ENCODE assay signal across 12 cellular contexts in the genomic region with DNA sequence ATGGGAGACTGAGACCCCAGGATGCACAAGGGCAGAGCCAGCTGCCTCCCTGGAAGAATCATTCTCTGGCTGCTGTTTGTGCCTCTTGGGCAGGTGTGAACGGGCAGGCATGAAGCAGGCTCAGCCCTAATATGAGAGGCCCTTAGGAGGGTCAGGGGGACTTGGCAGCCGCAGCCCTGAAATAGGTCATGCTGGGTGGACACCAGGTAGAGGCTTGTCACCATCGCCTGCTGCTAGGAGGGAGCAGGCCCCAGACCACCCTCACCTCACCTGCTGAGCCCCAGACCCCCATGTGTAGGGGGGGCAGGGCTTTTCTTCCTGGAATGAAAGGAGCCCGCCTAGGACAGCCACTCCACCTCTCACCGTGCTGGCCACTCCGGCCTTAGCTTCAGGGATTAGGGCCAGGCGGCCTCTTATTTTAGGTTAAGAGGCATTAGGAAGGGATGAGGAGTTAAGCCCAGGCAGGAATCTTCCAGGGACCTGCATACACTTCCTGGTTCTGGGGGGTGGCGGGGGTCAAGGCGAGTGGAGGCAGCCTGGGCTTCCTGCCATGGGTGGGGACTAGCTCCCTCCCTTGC.
A peak's percentile ranks its signal among the peaks of the same experiment; 100 is the strongest.
DNase-seq lines count a peak whose midpoint lies in the region; ATAC-seq and TF ChIP-seq lines count a peak whose summit lies in the region.
"Had no signal": no experiment of that assay in that cellular context is flagged by ENCODE, and none has a peak within 500 bp of the region (broad histone marks: within the 10 kb centered on the region; RNA-seq: fewer than 3 reads in every experiment).

No MANE protein-coding gene starts in this region.

- H4K20me1 ChIP-seq in IMR-90 (ENCODE audit: insufficient read depth, low read length): peaks cover 19% of the 10 kb centered on the region
- H4K20me1 ChIP-seq in neural progenitor cell (ENCODE audit: low read depth): peaks cover 21% of the 10 kb centered on the region

- H3K4ac ChIP-seq in IMR-90 (ENCODE audit: low read depth, low read length): no peak overlapping the region

- H3F3A ChIP-seq in neural progenitor cell (ENCODE audit: low read depth): peaks cover 7% of the 10 kb centered on the region

- no peak overlapping the region for H2BK5ac ChIP-seq in IMR-90 (ENCODE audit: low read depth, low read length, poor library complexity, severe bottlenecking)

- no peak overlapping the region for H2AK5ac ChIP-seq in IMR-90 (ENCODE audit: low read depth, low read length)

- H3K36me3 ChIP-seq in IMR-90 (ENCODE audit: control insufficient read depth, insufficient read depth, low read length) (peaks cover 90% of the 10 kb centered on the region), neural progenitor cell (no peaks in the 10 kb centered on the region)

- no peak overlapping the region for H3K56ac ChIP-seq in IMR-90 (ENCODE audit: extremely low read depth, insufficient read depth, low read length)

- H2BK20ac ChIP-seq in IMR-90 (ENCODE audit: low read depth, low read length): no peak overlapping the region

- 85% methylated on average over 4 of the region's 9 CpGs; no CpG with 5 or more reads in 1 of the 2 experiments for WGBS in IMR-90 (ENCODE audit: extremely low coverage in 2 of 2, insufficient read length in 1 of 2), 2 experiments

- no peaks in the 10 kb centered on the region for H3K9me3 ChIP-seq in CD4-positive, alpha-beta T cell (ENCODE audit: control insufficient read depth, low read length)
- H3K9me3 ChIP-seq in IMR-90 (ENCODE audit: control insufficient read depth, insufficient read depth, low read length) (no peaks in the 10 kb centered on the region), neural progenitor cell (ENCODE audit: low read depth) (no peaks in the 10 kb centered on the region)

- H3K9me1 ChIP-seq in IMR-90 (ENCODE audit: insufficient read depth, low read length): peaks cover 6% of the 10 kb centered on the region; the same call in 1 of the 2 replicates

- H3K27me3 Mint-ChIP-seq in CD4-positive, alpha-beta T cell: no peaks in the 10 kb centered on the region
- peaks cover 4% of the 10 kb centered on the region for H3K27me3 Mint-ChIP-seq in neural progenitor cell (ENCODE audit: insufficient read depth, low read depth)

- BruUV-seq in IMR-90 (replicated peaks; lab: Mats Ljungman, UMichigan): no TSS peak

- CTCF ChIA-PET in CD4-positive, alpha-beta T cell (lab: Charles Lee): interaction anchor here (0.7 kb wide), 1 partner anchor 328 kb away, joined by 3 read pairs; no protein-coding TSS in a partner anchor
- CTCF ChIA-PET in IMR-90 (lab: Yijun Ruan, JAX): no interaction called here

- H3K79me1 ChIP-seq in IMR-90 (ENCODE audit: low read depth in 1 of 2, low read length in 2 of 2): peaks cover 18 to 34% of the 10 kb centered on the region in 2 experiments

- no peak for TF ChIP-seq CTCF in CD4-positive, alpha-beta T cell (IDR thresholded peaks at IDR 0.05)
- TF ChIP-seq CTCF in IMR-90 (conservative IDR thresholded peaks at IDR 0.05; ENCODE audit: low read depth, low read length) (no peak), neural progenitor cell (IDR thresholded peaks at IDR 0.05) (no peak)

- no peak for DNase-seq in CD4-positive, alpha-beta T cell
- DNase-seq in IMR-90: no peak
- DNase-seq in neural progenitor cell (ENCODE audit: low spot score): peak; percentile 64
- DNase-seq in stimulated activated CD4-positive, alpha-beta T cell treated with anti-CD3 and anti-CD28 coated beads, Interleukin-12 subunit alpha, Interleukin-12 subunit beta, amount 100 ng/mL, for 4 hours: no peak
- DNase-seq in kidney tubule cell (ENCODE audit: low spot score): no peak
- no peak for DNase-seq in NCI-H2196 (lab: John Stamatoyannopoulos, UW; ENCODE audit: unreplicated experiment)
- no peak for DNase-seq in NCI-H69 (lab: John Stamatoyannopoulos, UW)
- DNase-seq: activated CD4-positive, alpha-beta T cell treated with anti-CD3 and anti-CD28 coated beads, Interleukin-2, amount 50 U/mL, for 4 hours; activated gamma-delta T cell treated with Interleukin-2 at 50 U/mL for 16 hours had no signal

- H4K91ac ChIP-seq in IMR-90 (ENCODE audit: insufficient read depth, low read depth, low read length): no peak overlapping the region

- H3K4me1 Mint-ChIP-seq in CD4-positive, alpha-beta T cell (ENCODE audit: low read depth): peaks cover 8% of the 10 kb centered on the region
- peaks cover 25% of the 10 kb centered on the region for H3K4me1 Mint-ChIP-seq in neural progenitor cell

- ATAC-seq in CD4-positive, alpha-beta T cell (ENCODE audit: poor library complexity): no peak
- ATAC-seq in IMR-90 (ENCODE audit: low read depth): no peak

- no peak overlapping the region for H2BK15ac ChIP-seq in IMR-90 (ENCODE audit: low read depth, low read length)

- H3K36me3 Mint-ChIP-seq in CD4-positive, alpha-beta T cell (ENCODE audit: low read depth): peaks cover 88% of the 10 kb centered on the region
- peaks cover 31% of the 10 kb centered on the region for H3K36me3 Mint-ChIP-seq in neural progenitor cell

- in situ Hi-C loops in IMR-90 (cut with MboI; ENCODE audit: low sequenced_read_pairs): no loop called here

- no peaks in the 10 kb centered on the region for H3K9me3 Mint-ChIP-seq in CD4-positive, alpha-beta T cell
- H3K9me3 Mint-ChIP-seq in neural progenitor cell: no peaks in the 10 kb centered on the region
- H3K9me3 Mint-ChIP-seq: T-helper 2 cell treated with Interferon-gamma antibody and Interleukin-4, amounts not matched to agents 5 μg/mL and 100 μg/mL, for 36 hours had no signal

- intact Hi-C loops in CD4-positive, alpha-beta T cell (cut with DNase I, micrococcal nuclease): no loop called here
- intact Hi-C loops in IMR-90 (cut with micrococcal nuclease): no loop called here

- peak overlapping the region; percentile 65 for H3K27ac Mint-ChIP-seq in CD4-positive, alpha-beta T cell
- H3K27ac Mint-ChIP-seq in neural progenitor cell: peak overlapping the region; percentile 97

- no peak overlapping the region for H4K8ac ChIP-seq in IMR-90 (ENCODE audit: low read depth in 2 of 2, low read length in 2 of 2)

- H3K4me3 ChIP-seq in IMR-90 (ENCODE audit: insufficient read depth, low read depth, low read length): no peak overlapping the region
- H3K4me3 ChIP-seq in neural progenitor cell: no peak overlapping the region
- H3K4me3 ChIP-seq: coronary artery had no signal

- H3K79me2 ChIP-seq in neural progenitor cell (ENCODE audit: low read depth): no peaks in the 10 kb centered on the region

- no peak overlapping the region for H2BK120ac ChIP-seq in IMR-90 (ENCODE audit: low read depth, low read length)

- TF ChIP-seq POLR2A in IMR-90 (IDR thresholded peaks at IDR 0.05; ENCODE audit: low read depth, low read length): no peak

- no peak overlapping the region for H3K18ac ChIP-seq in IMR-90 (ENCODE audit: low read depth, low read length)

- TF ChIP-seq RAD21 in IMR-90 (IDR thresholded peaks at IDR 0.05; ENCODE audit: low read length): no peak

- H3K4me3 Mint-ChIP-seq in CD4-positive, alpha-beta T cell: no peak overlapping the region
- no peak overlapping the region for H3K4me3 Mint-ChIP-seq in neural progenitor cell
- H3K4me3 Mint-ChIP-seq: T-helper 2 cell treated with Interferon-gamma antibody and Interleukin-4, amounts not matched to agents 5 μg/mL and 100 μg/mL, for 36 hours had no signal

- peak overlapping the region; percentile 2 for H2AFZ ChIP-seq in IMR-90 (replicated peaks; ENCODE audit: low read length, poor library complexity)
- no peak overlapping the region for H2AFZ ChIP-seq in neural progenitor cell (replicated peaks)

- H3K27ac ChIP-seq in CD4-positive, alpha-beta T cell (ENCODE audit: low read depth, low read length): no peak overlapping the region
- H3K27ac ChIP-seq in IMR-90 (ENCODE audit: insufficient read depth, low read length): no peak overlapping the region
- peak overlapping the region; percentile 61 for H3K27ac ChIP-seq in cingulate gyrus (ENCODE audit: low read depth, low read length)
- H3K27ac ChIP-seq in neural progenitor cell: peak overlapping the region; percentile 79

- no peaks in the 10 kb centered on the region for H3K27me3 ChIP-seq in CD4-positive, alpha-beta T cell (ENCODE audit: control insufficient read depth, insufficient read depth, low read length)
- H3K27me3 ChIP-seq in IMR-90 (ENCODE audit: control insufficient read depth, insufficient read depth, low read length) (no peaks in the 10 kb centered on the region), neural progenitor cell (no peaks in the 10 kb centered on the region)

- H3K9ac ChIP-seq in IMR-90 (ENCODE audit: low read depth, low read length) (no peak overlapping the region), neural progenitor cell (no peak overlapping the region)

- H2AK9ac ChIP-seq in IMR-90 (replicated peaks; ENCODE audit: low read depth, low read length, poor library complexity): no peak overlapping the region

- no peak overlapping the region for H3K23ac ChIP-seq in IMR-90 (ENCODE audit: low read depth, low read length)

- dilution Hi-C loops in IMR-90 (cut with HindIII; ENCODE audit: low sequenced_read_pairs, unreplicated experiment): no loop called here

- H3K14ac ChIP-seq in IMR-90 (replicated peaks; ENCODE audit: low read depth, low read length): no peak overlapping the region

- H3K4me1 ChIP-seq in IMR-90 (ENCODE audit: control insufficient read depth, insufficient read depth, low read length) (no peaks in the 10 kb centered on the region), neural progenitor cell (peaks cover 17% of the 10 kb centered on the region)

- H3K4me2 ChIP-seq in IMR-90 (ENCODE audit: low read depth, low read length) (no peak overlapping the region), neural progenitor cell (peak overlapping the region; percentile 2)

- POLR2A ChIA-PET in CD4-positive, alpha-beta T cell (lab: Charles Lee): no interaction called here
- POLR2A ChIA-PET in IMR-90 (lab: Charles Lee; ENCODE audit: unreplicated experiment): no interaction called here

- H4K5ac ChIP-seq in IMR-90 (ENCODE audit: low read depth, low read length): no peak overlapping the region

TF ChIP-seq in IMR-90, 13 proteins besides CTCF, POLR2A, EP300 and RAD21 (continues in another document):
- TF ChIP-seq FOS (IDR thresholded peaks at IDR 0.05; ENCODE audit: low read depth, low read length) (no peak), SMC3 (IDR thresholded peaks at IDR 0.05; ENCODE audit: low read depth, low read length) (no peak), NFE2L2 (IDR thresholded peaks at IDR 0.05; ENCODE audit: low read depth, low read length) (no peak), MAFK (IDR thresholded peaks at IDR 0.05; ENCODE audit: low read depth, low read length) (no peak), ELK1 (IDR thresholded peaks at IDR 0.05; ENCODE audit: borderline replicate concordance, low read depth, low read length) (no peak), CHD1 (IDR thresholded peaks at IDR 0.05; ENCODE audit: low read depth, low read length) (no peak), RCOR1 (IDR thresholded peaks at IDR 0.05; ENCODE audit: insufficient replicate concordance, low read length) (no peak)

Comparison
In these comparisons a context has a peak if more than half of its experiments do, and no peak if none do; other contexts are left out.
1. H3K27ac ChIP-seq: peak in cingulate gyrus (single experiment) and neural progenitor cell (single experiment); none in CD4-positive, alpha-beta T cell (single experiment) and IMR-90 (single experiment).